1 cellular context compared by ENCODE assay signal in the genomic region with DNA sequence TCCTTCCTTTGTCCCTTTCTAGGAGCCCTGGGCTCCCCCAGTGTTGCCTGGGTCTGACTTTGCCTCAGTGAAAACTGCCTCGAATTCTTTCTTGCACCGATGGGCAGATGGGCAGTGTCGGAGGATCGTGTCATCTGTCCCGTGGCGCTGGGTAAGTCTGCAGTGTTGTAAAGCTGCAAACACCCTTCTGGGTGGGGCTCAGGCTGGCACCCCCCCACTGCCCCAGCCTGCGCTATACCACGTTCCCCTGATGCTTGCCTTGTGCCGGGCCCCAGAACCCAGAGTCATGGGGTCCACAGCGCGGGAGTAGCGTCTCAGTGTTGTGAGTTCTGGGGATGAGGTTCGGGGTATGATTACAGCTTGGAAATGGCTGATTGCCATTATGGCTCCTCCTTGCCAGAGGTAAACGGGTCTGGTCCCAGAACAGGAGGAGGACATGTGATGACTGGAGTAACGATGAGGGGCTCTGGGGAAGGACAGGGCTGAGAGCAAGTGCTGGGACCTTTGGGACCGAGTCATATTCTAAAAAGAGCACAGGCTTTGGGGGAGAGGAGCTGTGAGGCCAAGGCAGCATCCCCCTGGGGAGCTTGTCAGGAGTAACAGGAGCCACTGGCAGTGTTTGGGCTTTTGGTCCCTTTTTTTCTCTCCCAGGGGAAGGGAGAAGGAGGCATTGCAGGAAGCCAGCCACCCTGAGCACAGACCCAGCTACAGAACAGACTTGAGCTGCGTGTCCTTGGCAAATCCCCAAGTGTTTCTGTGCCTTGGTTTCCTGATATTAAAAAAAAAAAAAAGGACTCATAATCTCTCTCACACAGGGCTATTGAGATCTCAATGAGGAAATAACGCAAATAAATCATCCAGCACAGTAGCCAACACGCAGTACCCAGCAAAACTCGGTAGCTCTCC.
TF ChIP-seq lines count a peak whose summit lies in the region.

No MANE protein-coding gene starts in this region.

TF ChIP-seq in H1, 55 proteins besides CTCF, POLR2A, EP300 and RAD21 (continued from another document):
- no peak for TF ChIP-seq RFX5 (IDR thresholded peaks at IDR 0.05; ENCODE audit: borderline replicate concordance, low read depth, low read length)
- TF ChIP-seq, protein P1, sequence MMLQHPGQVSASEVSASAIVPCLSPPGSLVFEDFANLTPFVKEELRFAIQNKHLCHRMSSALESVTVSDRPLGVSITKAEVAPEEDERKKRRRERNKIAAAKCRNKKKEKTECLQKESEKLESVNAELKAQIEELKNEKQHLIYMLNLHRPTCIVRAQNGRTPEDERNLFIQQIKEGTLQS (IDR thresholded peaks at IDR 0.05; ENCODE audit: insufficient read depth, low read depth, low read length) = no peak
- TF ChIP-seq SP4 (IDR thresholded peaks at IDR 0.05; ENCODE audit: low read length) = no peak
- TF ChIP-seq, protein P2, sequence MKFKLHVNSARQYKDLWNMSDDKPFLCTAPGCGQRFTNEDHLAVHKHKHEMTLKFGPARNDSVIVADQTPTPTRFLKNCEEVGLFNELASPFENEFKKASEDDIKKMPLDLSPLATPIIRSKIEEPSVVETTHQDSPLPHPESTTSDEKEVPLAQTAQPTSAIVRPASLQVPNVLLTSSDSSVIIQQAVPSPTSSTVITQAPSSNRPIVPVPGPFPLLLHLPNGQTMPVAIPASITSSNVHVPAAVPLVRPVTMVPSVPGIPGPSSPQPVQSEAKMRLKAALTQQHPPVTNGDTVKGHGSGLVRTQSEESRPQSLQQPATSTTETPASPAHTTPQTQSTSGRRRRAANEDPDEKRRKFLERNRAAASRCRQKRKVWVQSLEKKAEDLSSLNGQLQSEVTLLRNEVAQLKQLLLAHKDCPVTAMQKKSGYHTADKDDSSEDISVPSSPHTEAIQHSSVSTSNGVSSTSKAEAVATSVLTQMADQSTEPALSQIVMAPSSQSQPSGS (IDR thresholded peaks at IDR 0.05; ENCODE audit: low read length) = no peak
- no peak for TF ChIP-seq CHD7 (IDR thresholded peaks at IDR 0.05; ENCODE audit: insufficient replicate concordance, low read length)
- no peak for TF ChIP-seq RNF2 (IDR thresholded peaks at IDR 0.05; ENCODE audit: borderline replicate concordance, low read depth, low read length, missing control alignments, poor library complexity, severe bottlenecking)
